In the genomic region with DNA sequence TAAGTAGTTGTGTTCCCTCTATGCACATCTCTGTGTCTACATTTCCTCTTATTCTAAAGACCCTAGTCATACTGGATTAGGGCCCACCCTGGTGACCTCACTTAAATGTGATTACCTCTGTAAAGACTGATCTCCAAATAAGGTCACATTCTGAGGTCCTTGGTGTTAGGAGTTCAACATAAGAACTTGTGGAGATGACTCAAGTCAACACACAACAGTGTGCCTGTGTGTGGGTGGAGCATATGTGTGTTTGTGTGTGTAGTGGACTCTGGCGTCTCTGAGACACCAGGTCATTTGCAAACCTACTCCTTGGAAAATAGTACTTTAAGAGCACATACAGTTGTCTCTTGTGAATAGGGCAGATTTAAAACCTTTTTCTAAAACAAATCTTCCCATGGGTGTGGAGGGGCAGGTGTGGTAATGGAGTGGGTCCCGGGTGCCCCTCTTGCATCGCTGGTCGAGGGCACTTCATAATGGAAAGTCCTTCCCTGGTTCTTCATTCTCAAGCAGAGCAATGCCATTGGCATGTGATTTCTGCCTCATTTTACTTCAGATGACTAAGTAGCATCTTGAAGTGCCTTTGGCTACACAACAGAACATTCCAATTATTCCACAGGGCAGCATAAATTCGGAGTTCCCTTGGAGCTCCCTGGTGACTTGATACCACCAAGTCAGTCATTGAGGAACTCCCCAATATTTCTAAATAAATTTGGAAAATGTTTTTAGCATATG, we compare ENCODE assay signal across 12 cellular contexts.
DNase-seq lines count a peak whose midpoint lies in the region; ATAC-seq and TF ChIP-seq lines count a peak whose summit lies in the region.
"Had no signal": no experiment of that assay in that cellular context is flagged by ENCODE, and none has a peak within 500 bp of the region (broad histone marks: within the 10 kb centered on the region; RNA-seq: fewer than 3 reads in every experiment).

No MANE protein-coding gene starts in this region.

- H3K4me1 ChIP-seq in heart left ventricle = peaks cover 11 to 75% (median 60%) of the 10 kb centered on the region in 12 donors
- H3K4me1 ChIP-seq in upper lobe of left lung = peaks cover 49 to 73% (median 50%) of the 10 kb centered on the region in 4 donors
- H3K4me1 ChIP-seq: BE2C had no signal

- no peaks in the 10 kb centered on the region for H3K9me3 ChIP-seq in heart left ventricle
- no peaks in the 10 kb centered on the region for H3K9me3 ChIP-seq in upper lobe of left lung
- H3K9me3 ChIP-seq: BE2C had no signal

- intact Hi-C loops in heart left ventricle (cut with DNase I) (loop anchor here in 1 of 10 donors (5.0 kb wide), 1 partner anchor 46 kb away; no protein-coding TSS in a partner anchor), left cardiac atrium (cut with DNase I) (no loop called here)

- H3K4me1 Mint-ChIP-seq in memory B cell = peaks cover 71% of the 10 kb centered on the region

- no peak overlapping the region for H3K4me3 Mint-ChIP-seq in memory B cell

- peaks cover 0 to 3% (median 0%) of the 10 kb centered on the region in 9 donors for H3K36me3 ChIP-seq in heart left ventricle
- no peaks in the 10 kb centered on the region for H3K36me3 ChIP-seq in upper lobe of left lung
- H3K36me3 ChIP-seq: BE2C had no signal

- H3K27ac Mint-ChIP-seq in memory B cell = peak overlapping the region; percentile 89

- 80 to 88% (median 82%) methylated on average over 5 of the region's 5 CpGs for WGBS in heart left ventricle, 4 donors
- 64 to 73% methylated on average over 5 of the region's 5 CpGs for whole genome bisulfite sequencing in upper lobe of left lung, 2 donors

- TF ChIP-seq POLR2A in heart left ventricle (IDR thresholded peaks at IDR 0.05) (no peak), upper lobe of left lung (IDR thresholded peaks at IDR 0.05) (no peak)

- TF ChIP-seq CTCF in heart left ventricle (IDR thresholded peaks at IDR 0.05) (no peak), upper lobe of left lung (IDR thresholded peaks at IDR 0.05) (no peak)

- no peaks in the 10 kb centered on the region for H3K27me3 Mint-ChIP-seq in memory B cell

- no peak for ATAC-seq in heart left ventricle
- ATAC-seq in left cardiac atrium = no peak
- ATAC-seq in memory B cell (ENCODE audit: low read depth) = no peak
- no peak for ATAC-seq in upper lobe of left lung (ENCODE audit: low FRiP score in 2 of 2)
- no peak for ATAC-seq in GM18873 (IDR thresholded peaks at IDR 0.05; ENCODE audit: low FRiP score, unreplicated experiment)
- ATAC-seq in HG02885 (IDR thresholded peaks at IDR 0.05; ENCODE audit: poor library complexity, unreplicated experiment) = no peak

- DNase-seq in heart left ventricle = no peak
- no peak for DNase-seq in left cardiac atrium
- DNase-seq in astrocyte of the hippocampus (ENCODE audit: low read depth, low spot score) = peak; percentile 72
- no peak for DNase-seq in memory B cell (ENCODE audit: low spot score in 2 of 2)
- no peak for DNase-seq in upper lobe of left lung
- DNase-seq in NK-92 treated with Interleukin-12 subunit alpha and Interleukin-12 subunit beta, amount 100 ng/mL, for 24 hours (lab: John Stamatoyannopoulos, UW) = no peak
- DNase-seq: BE2C, NCI-H1417 treated with DMSO at 0.1 percent for 48 hours, OCI-M1 had no signal

- H3K4me3 ChIP-seq in heart left ventricle (no peak overlapping the region), upper lobe of left lung (no peak overlapping the region)

- H3K27ac ChIP-seq in heart left ventricle (peak overlapping the region in 8 of 12 donors; percentile 84 to 93 (median 90)), upper lobe of left lung (peak overlapping the region; percentile 60 to 83 (median 70))
- H3K27ac ChIP-seq: HL-60 had no signal

- peak in 1 of 4 donors; percentile 46 for TF ChIP-seq EP300 in upper lobe of left lung (IDR thresholded peaks at IDR 0.05)

- H3K36me3 Mint-ChIP-seq in memory B cell = peaks cover 8% of the 10 kb centered on the region

- H3K9me3 Mint-ChIP-seq in memory B cell = no peaks in the 10 kb centered on the region

- H3K27me3 ChIP-seq in heart left ventricle (no peaks in the 10 kb centered on the region), upper lobe of left lung (no peaks in the 10 kb centered on the region)
- H3K27me3 ChIP-seq: BE2C had no signal
